In the genomic region with DNA sequence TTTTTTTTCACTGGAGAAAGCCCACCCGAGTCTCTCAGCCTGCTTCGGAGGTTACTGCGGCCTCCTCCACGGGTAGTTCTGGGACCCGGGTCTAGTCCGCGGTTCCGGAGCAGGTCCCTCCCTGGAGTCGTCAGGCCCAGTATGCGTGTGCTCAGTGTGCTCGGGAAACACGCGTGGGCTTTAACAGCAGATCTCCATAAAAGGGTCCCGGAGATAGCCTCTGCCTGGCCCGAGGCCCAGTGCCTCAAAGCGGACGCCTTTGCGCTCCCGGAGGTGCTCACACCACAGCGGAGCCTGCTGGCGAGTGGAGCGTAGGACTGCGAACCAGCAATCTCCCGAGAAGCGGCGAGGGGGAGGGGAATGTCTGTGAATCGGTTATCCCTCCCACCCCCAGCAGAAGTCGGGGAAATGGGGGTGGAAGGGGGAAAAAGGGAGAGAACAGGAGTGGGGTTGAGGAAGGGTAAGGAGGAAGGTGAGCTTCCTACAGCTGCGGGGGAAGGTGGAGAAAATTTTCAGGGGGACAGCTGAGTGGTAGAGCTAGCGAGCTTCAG, we compare ENCODE assay signal across 8 cellular contexts. TPM values are rescaled to one million over a fixed set of nuclear protein-coding genes. Genes with fewer than 3 reads are reported as not detected.
DNase-seq lines count a peak whose midpoint lies in the region; ATAC-seq, FAIRE-seq and TF ChIP-seq lines count a peak whose summit lies in the region.

No MANE protein-coding gene starts in this region.

- H3K27me3 Mint-ChIP-seq in dendritic cell treated with granulocyte-macrophage colony-stimulating factor and Interleukin-4, amounts not matched to agents 40 ng/mL and 50 ng/mL, for 4 days, result peaks cover 90% of the 10 kb centered on the region

- H3K4me1 Mint-ChIP-seq in dendritic cell treated with granulocyte-macrophage colony-stimulating factor and Interleukin-4, amounts not matched to agents 40 ng/mL and 50 ng/mL, for 4 days (ENCODE audit: low read depth), result peaks cover 55% of the 10 kb centered on the region

- H3K18ac ChIP-seq in mesenchymal stem cell (ENCODE audit: low read depth in 1 of 2, low read length in 2 of 2), result peak overlapping the region; percentile 78 to 82

- H3K9ac ChIP-seq in mesenchymal stem cell (ENCODE audit: low read length), result peak overlapping the region; percentile 85

- peak overlapping the region; percentile 23 for H2BK15ac ChIP-seq in mesenchymal stem cell (ENCODE audit: low read depth, poor library complexity, severe bottlenecking)

- H3K4me1 ChIP-seq in mesenchymal stem cell (ENCODE audit: control insufficient read depth, insufficient read depth, low read depth, low read length) (peaks cover 23% of the 10 kb centered on the region), thoracic aorta (ENCODE audit: control insufficient read depth in 1 of 2, low read depth in 2 of 2) (peaks cover 11 to 18% of the 10 kb centered on the region in 2 donors)

- peak overlapping the region in 1 of 2 experiments; percentile 42 for H3K14ac ChIP-seq in mesenchymal stem cell (ENCODE audit: low read length in 2 of 2)

- no peak overlapping the region for H3K23ac ChIP-seq in mesenchymal stem cell (ENCODE audit: low read length in 2 of 2)

- peak overlapping the region; percentile 70 for H4K8ac ChIP-seq in mesenchymal stem cell (ENCODE audit: low read length)

- peak overlapping the region in 1 of 2 experiments; percentile 50 for H3K4ac ChIP-seq in mesenchymal stem cell (ENCODE audit: low read depth in 1 of 2, low read length in 2 of 2)

- peak overlapping the region; percentile 22 for H4K91ac ChIP-seq in mesenchymal stem cell (ENCODE audit: low read length)

- FAIRE-seq in HTR-8/SVneo (lab: Jason Lieb, UNC), result no peak

- H2AFZ ChIP-seq in mesenchymal stem cell (ENCODE audit: low read depth, low read length), result no peak overlapping the region

- peak overlapping the region; percentile 61 for H3K27ac ChIP-seq in mesenchymal stem cell (ENCODE audit: low read length, poor library complexity, severe bottlenecking)
- no peak overlapping the region for H3K27ac ChIP-seq in thoracic aorta

- TF ChIP-seq CTCF in thoracic aorta (IDR thresholded peaks at IDR 0.05), result no peak

- peaks cover 4 to 23% of the 10 kb centered on the region in 2 experiments for H3K36me3 ChIP-seq in mesenchymal stem cell (ENCODE audit: control insufficient read depth in 1 of 2, insufficient read depth in 2 of 2, low read depth in 1 of 2, low read length in 2 of 2)
- no peaks in the 10 kb centered on the region for H3K36me3 ChIP-seq in thoracic aorta

- WGBS in mesenchymal stem cell, result 3% methylated on average over 29 of the region's 30 CpGs

- peak overlapping the region; percentile 76 for H2BK5ac ChIP-seq in mesenchymal stem cell (ENCODE audit: low read depth, low read length, poor library complexity, severe bottlenecking)

- intact Hi-C loops in dendritic cell treated with granulocyte-macrophage colony-stimulating factor and Interleukin-4, amounts not matched to agents 40 ng/mL and 50 ng/mL, for 4 days (cut with micrococcal nuclease), result loop anchor here (10.0 kb wide), 1 partner anchor 151 kb away; no protein-coding TSS in a partner anchor

- H3K9me3 ChIP-seq in mesenchymal stem cell (ENCODE audit: control insufficient read depth, low read length) (no peaks in the 10 kb centered on the region), thoracic aorta (no peaks in the 10 kb centered on the region)

- H2BK120ac ChIP-seq in mesenchymal stem cell (ENCODE audit: low read depth, low read length), result no peak overlapping the region

- H3K9me3 Mint-ChIP-seq in dendritic cell treated with granulocyte-macrophage colony-stimulating factor and Interleukin-4, amounts not matched to agents 40 ng/mL and 50 ng/mL, for 4 days, result no peaks in the 10 kb centered on the region

- H3K4me3 ChIP-seq in mesenchymal stem cell (ENCODE audit: insufficient read depth in 1 of 2, low read depth in 1 of 2, low read length in 2 of 2) (peak overlapping the region; percentile 57 to 71), thoracic aorta (peak overlapping the region; percentile 63)

- H3K27ac Mint-ChIP-seq in dendritic cell treated with granulocyte-macrophage colony-stimulating factor and Interleukin-4, amounts not matched to agents 40 ng/mL and 50 ng/mL, for 4 days, result peak overlapping the region; percentile 14

- no peak overlapping the region for H2AK5ac ChIP-seq in mesenchymal stem cell (ENCODE audit: low read length, severe bottlenecking)

- H2BK12ac ChIP-seq in mesenchymal stem cell (ENCODE audit: low read length in 2 of 2), result peak overlapping the region; percentile 35 to 73

- H3K4me2 ChIP-seq in mesenchymal stem cell (ENCODE audit: low read length, poor library complexity, severe bottlenecking), result peak overlapping the region; percentile 100

- DNase-seq in OCI-M1 (lab: John Stamatoyannopoulos, UW), result peak; percentile 85
- DNase-seq in mesenchymal stem cell, result peak; percentile 81
- no peak for DNase-seq in thoracic aorta (ENCODE audit: low spot score)
- no peak for DNase-seq in HTR-8/SVneo (ENCODE audit: insufficient read length, low spot score)
- no peak for DNase-seq in NCI-H1930 (lab: John Stamatoyannopoulos, UW)

- ATAC-seq in GM18511 (IDR thresholded peaks at IDR 0.05; ENCODE audit: unreplicated experiment) (peak; percentile 89), HG02623 (IDR thresholded peaks at IDR 0.05; ENCODE audit: unreplicated experiment) (peak; percentile 83), thoracic aorta (ENCODE audit: insufficient number of reproducible peaks, low FRiP score, low read depth) (no peak)

- no peaks in the 10 kb centered on the region for H3K36me3 Mint-ChIP-seq in dendritic cell treated with granulocyte-macrophage colony-stimulating factor and Interleukin-4, amounts not matched to agents 40 ng/mL and 50 ng/mL, for 4 days (ENCODE audit: low read depth)

- peaks cover 6% of the 10 kb centered on the region for H3K79me1 ChIP-seq in mesenchymal stem cell (replicated peaks; ENCODE audit: low read length, poor library complexity, severe bottlenecking)

- H3K27me3 ChIP-seq in mesenchymal stem cell (ENCODE audit: control insufficient read depth in 1 of 2, insufficient read depth in 1 of 2, low read length in 2 of 2) (peaks cover 37 to 39% of the 10 kb centered on the region in 2 experiments), thoracic aorta (replicated peaks; ENCODE audit: insufficient read depth) (peaks cover 37% of the 10 kb centered on the region)

- peak overlapping the region; percentile 67 for H3K4me3 Mint-ChIP-seq in dendritic cell treated with granulocyte-macrophage colony-stimulating factor and Interleukin-4, amounts not matched to agents 40 ng/mL and 50 ng/mL, for 4 days

RNA-seq across cellular contexts. Expression of a gene that starts 28.7 kb away (rescaled TPM):
- 82.9 TPM for polyA plus RNA-seq in mesenchymal stem cell (2013, experiment 1 of 2)
- polyA plus RNA-seq in mesenchymal stem cell (2013, experiment 2 of 2), result 83.8 TPM
- total RNA-seq in thoracic aorta, result 10 to 100 TPM in 1 of 2 donors, 1 to 10 TPM in 1; 4.1 to 10.3 TPM

RNA-seq across cellular contexts. Expression of a gene that starts 29.1 kb away (rescaled TPM):
- polyA plus RNA-seq in mesenchymal stem cell (2013, experiment 1 of 2), result 1.4 TPM
- polyA plus RNA-seq in mesenchymal stem cell (2013, experiment 2 of 2), result 1.9 TPM
- not detected for total RNA-seq in thoracic aorta

RNA-seq across cellular contexts. Expression of a gene that starts 43.6 kb away (rescaled TPM):
- polyA plus RNA-seq in mesenchymal stem cell (2013, experiment 1 of 2), result 36.2 TPM
- 34.9 TPM for polyA plus RNA-seq in mesenchymal stem cell (2013, experiment 2 of 2)
- total RNA-seq in thoracic aorta, result 10 to 100 TPM in 1 of 2 donors, 1 to 10 TPM in 1; 2.6 to 10.0 TPM

Comparison
In these comparisons a context has a peak if more than half of its experiments do, and no peak if none do; other contexts are left out.
1. DNase-seq: peak in OCI-M1 (single experiment) and mesenchymal stem cell (single experiment); none in thoracic aorta (single experiment), HTR-8/SVneo (single experiment) and NCI-H1930 (0 of 2).